ENCODE assay signal across 10 cellular contexts in genomic region chr6:56649053-56649769, GRCh38. TPM values are rescaled to one million over a fixed set of nuclear protein-coding genes. Genes with fewer than 3 reads are reported as not detected.
A peak's percentile ranks its signal among the peaks of the same experiment; 100 is the strongest.
DNase-seq lines count a peak whose midpoint lies in the region; ATAC-seq and TF ChIP-seq lines count a peak whose summit lies in the region.
"Had no signal": no experiment of that assay in that cellular context is flagged by ENCODE, and none has a peak within 500 bp of the region (broad histone marks: within the 10 kb centered on the region; RNA-seq: fewer than 3 reads in every experiment).

No MANE protein-coding gene starts in this region.

- ATAC-seq in GM21737 (IDR thresholded peaks at IDR 0.05; ENCODE audit: unreplicated experiment) (no peak), T-cell (replicated peaks in 1 of 4) (no peak), GM21526 (IDR thresholded peaks at IDR 0.05; ENCODE audit: low FRiP score, unreplicated experiment) (no peak)
- ATAC-seq in CD8-positive, alpha-beta T cell = no peak

- no peaks in the 10 kb centered on the region for H3K9me3 ChIP-seq in SK-N-SH
- H3K9me3 ChIP-seq in CD8-positive, alpha-beta T cell (ENCODE audit: low read length) = no peaks in the 10 kb centered on the region
- H3K9me3 ChIP-seq: ovary had no signal

- H3K9me3 Mint-ChIP-seq in T-cell = no peaks in the 10 kb centered on the region
- H3K9me3 Mint-ChIP-seq in CD8-positive, alpha-beta T cell = no peaks in the 10 kb centered on the region

- H3K27ac Mint-ChIP-seq in T-cell = no peak overlapping the region
- no peak overlapping the region for H3K27ac Mint-ChIP-seq in CD8-positive, alpha-beta T cell

- CTCF ChIA-PET in SK-N-SH (lab: Yijun Ruan, JAX) = interaction anchor here (1.2 to 2.6 kb wide), 3 partner anchors 11 to 194 kb away, joined by 3 to 7 read pairs (median 5); no protein-coding TSS in a partner anchor
- CTCF ChIA-PET in T-cell (lab: Charles Lee) = interaction anchor here (0.7 to 1.3 kb wide), 2 partner anchors 54 to 542 kb away, joined by 3 to 7 read pairs; no protein-coding TSS in a partner anchor
- CTCF ChIA-PET in CD8-positive, alpha-beta T cell (lab: Charles Lee) = no interaction called here

- H3K9ac ChIP-seq in SK-N-SH = no peak overlapping the region

- H3K36me3 Mint-ChIP-seq in T-cell = no peaks in the 10 kb centered on the region
- no peaks in the 10 kb centered on the region for H3K36me3 Mint-ChIP-seq in CD8-positive, alpha-beta T cell

- H3K9me2 ChIP-seq in SK-N-SH = no peaks in the 10 kb centered on the region

- no peak overlapping the region for H3K4me3 Mint-ChIP-seq in T-cell
- H3K4me3 Mint-ChIP-seq in CD8-positive, alpha-beta T cell = no peak overlapping the region

- peaks cover 0 to 43% of the 10 kb centered on the region in 2 experiments; a peak in 3 of 4 replicates for H3K4me1 ChIP-seq in SK-N-SH (ENCODE audit: control insufficient read depth in 1 of 2, insufficient read depth in 2 of 2, low read depth in 1 of 2, low read length in 1 of 2)
- H3K4me1 ChIP-seq in CD8-positive, alpha-beta T cell (ENCODE audit: insufficient read depth, low read length) = no peaks in the 10 kb centered on the region

- peaks cover 45 to 62% of the 10 kb centered on the region in 2 experiments for H3K36me3 ChIP-seq in SK-N-SH (replicated peaks in 1 of 2; ENCODE audit: control insufficient read depth in 1 of 2, insufficient read depth in 2 of 2, low read length in 1 of 2)
- H3K36me3 ChIP-seq in CD8-positive, alpha-beta T cell (ENCODE audit: insufficient read depth, low read length) = no peaks in the 10 kb centered on the region
- H3K36me3 ChIP-seq: ovary had no signal

- POLR2A ChIA-PET in SK-N-SH (lab: Yijun Ruan, JAX) (no interaction called here), T-cell (lab: Charles Lee) (no interaction called here)
- POLR2A ChIA-PET in CD8-positive, alpha-beta T cell (lab: Charles Lee) = no interaction called here

- H3K79me2 ChIP-seq in SK-N-SH (ENCODE audit: insufficient read depth) = peaks cover 39% of the 10 kb centered on the region

- DNase-seq in DMS79 (lab: John Stamatoyannopoulos, UW) (peak; percentile 72), NCI-H128 (lab: John Stamatoyannopoulos, UW; ENCODE audit: unreplicated experiment) (peak; percentile 76), SK-N-SH (no peak), iris pigment epithelial cell (ENCODE audit: low read depth) (peak; percentile 79), T-cell (no peak)
- DNase-seq in CD8-positive, alpha-beta T cell = no peak
- DNase-seq: NCI-H1694, ovary had no signal

- intact Hi-C loops in CD8-positive, alpha-beta T cell (cut with DNase I, micrococcal nuclease) = no loop called here

- no peaks in the 10 kb centered on the region for H4K20me1 ChIP-seq in SK-N-SH (ENCODE audit: insufficient read depth)

- no peak overlapping the region for H3K4me2 ChIP-seq in SK-N-SH

- H2AFZ ChIP-seq in SK-N-SH (ENCODE audit: low read depth) = no peak overlapping the region

- H3K27ac ChIP-seq in SK-N-SH (ENCODE audit: low read depth in 2 of 2, low read length in 1 of 2) = peak overlapping the region in 1 of 2 experiments; percentile 37; a peak in 2 of 4 replicates
- H3K27ac ChIP-seq in CD8-positive, alpha-beta T cell (ENCODE audit: low read depth, low read length) = no peak overlapping the region
- H3K27ac ChIP-seq: ovary had no signal

- TF ChIP-seq CTCF in SK-N-SH (IDR thresholded peaks at IDR 0.05) = no peak
- no peak for TF ChIP-seq CTCF in CD8-positive, alpha-beta T cell (IDR thresholded peaks at IDR 0.05)

- no peak for TF ChIP-seq RAD21 in SK-N-SH (IDR thresholded peaks at IDR 0.05; ENCODE audit: low read length)

- 26% methylated on average over 1 of the region's 1 CpG for WGBS in SK-N-SH (ENCODE audit: low lambda C conversion rate)

- H3F3A ChIP-seq in SK-N-SH (replicated peaks; ENCODE audit: insufficient read depth) = peaks cover 30% of the 10 kb centered on the region

- no peak for TF ChIP-seq EP300 in SK-N-SH (IDR thresholded peaks at IDR 0.05; ENCODE audit: borderline replicate concordance in 1 of 2, low read depth in 1 of 2, low read length in 1 of 2)

- no peaks in the 10 kb centered on the region for H3K27me3 ChIP-seq in SK-N-SH (ENCODE audit: insufficient read depth)
- no peaks in the 10 kb centered on the region for H3K27me3 ChIP-seq in CD8-positive, alpha-beta T cell (ENCODE audit: insufficient read depth, low read length)
- H3K27me3 ChIP-seq: ovary had no signal

- no peak overlapping the region for H3K4me3 ChIP-seq in SK-N-SH (ENCODE audit: low read depth in 2 of 2, low read length in 1 of 2)
- H3K4me3 ChIP-seq in CD8-positive, alpha-beta T cell (ENCODE audit: low read depth, low read length) = no peak overlapping the region
- H3K4me3 ChIP-seq: ovary had no signal

- peaks cover 0 to 4% of the 10 kb centered on the region in 2 donors for H3K27me3 Mint-ChIP-seq in T-cell
- no peaks in the 10 kb centered on the region for H3K27me3 Mint-ChIP-seq in CD8-positive, alpha-beta T cell (ENCODE audit: low read depth)

- H3K4me1 Mint-ChIP-seq in T-cell = no peaks in the 10 kb centered on the region
- H3K4me1 Mint-ChIP-seq in CD8-positive, alpha-beta T cell (ENCODE audit: low read depth) = no peaks in the 10 kb centered on the region

TF ChIP-seq in SK-N-SH, 30 proteins besides CTCF, POLR2A, EP300 and RAD21:
- TF ChIP-seq NFIC (IDR thresholded peaks at IDR 0.05; ENCODE audit: borderline replicate concordance) (peak; percentile 42; the same call in 1 of the 2 replicates), TAF1 (IDR thresholded peaks at IDR 0.05; ENCODE audit: borderline replicate concordance, low read depth, low read length) (no peak), REST (IDR thresholded peaks at IDR 0.05; ENCODE audit: low read depth, low read length) (no peak)

RNA-seq across cellular contexts. Expression of gene DST, which starts 6.5 kb away (rescaled TPM):
- polyA plus RNA-seq in SK-N-SH (2012; rRNA removed) = 64.3 and 64.5 TPM in 2 replicates
- polyA plus RNA-seq in SK-N-SH (2012; cell fraction: cytosol; rRNA removed) = 52.4 and 54.5 TPM in 2 replicates
- 282 and 332 TPM in 2 replicates for polyA plus RNA-seq in SK-N-SH (2012; cell fraction: nucleus; rRNA removed)
- 10 to 100 TPM in 1 of 5 donors, 1 to 10 TPM in 4; 3.1 to 12.1 (median 7.4) TPM for total RNA-seq in T-cell
- total RNA-seq in CD8-positive, alpha-beta T cell = under 1 TPM; 0.43 to 0.56 TPM

Comparison
In these comparisons a context has a peak if more than half of its experiments do, and no peak if none do; other contexts are left out.
1. DNase-seq: peak in DMS79 (single experiment), NCI-H128 (single experiment) and iris pigment epithelial cell (single experiment); none in SK-N-SH (single experiment), T-cell (0 of 34) and CD8-positive, alpha-beta T cell (0 of 7).